ENCODE assay signal across 3 cellular contexts in the genomic region with DNA sequence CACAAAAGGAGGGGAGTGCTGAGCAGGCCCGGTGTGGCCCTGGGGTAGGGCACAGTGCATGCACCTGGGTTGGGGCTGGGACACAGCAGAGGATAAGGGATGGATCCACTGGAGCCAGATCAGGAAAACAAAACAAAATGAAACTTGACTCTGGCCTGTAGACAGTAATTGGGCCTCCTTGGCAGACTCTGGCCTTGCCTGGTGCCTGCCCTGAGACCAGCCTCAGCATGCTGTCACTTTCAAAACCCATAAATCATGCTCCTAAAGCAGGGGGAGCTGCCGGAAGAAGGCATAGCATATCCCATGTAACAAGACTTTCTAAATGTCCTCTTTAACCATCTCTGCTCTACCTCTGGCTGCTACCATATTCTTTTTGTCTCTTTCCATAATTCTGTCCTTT.
A peak's percentile ranks its signal among the peaks of the same experiment; 100 is the strongest.
TF ChIP-seq lines count a peak whose summit lies in the region.

No MANE protein-coding gene starts in this region.

TF ChIP-seq in SK-N-SH treated with all-trans-retinoic acid at 6 μM for 48 hours, 23 proteins besides CTCF, POLR2A, EP300 and RAD21:
- TF ChIP-seq, protein P1, sequence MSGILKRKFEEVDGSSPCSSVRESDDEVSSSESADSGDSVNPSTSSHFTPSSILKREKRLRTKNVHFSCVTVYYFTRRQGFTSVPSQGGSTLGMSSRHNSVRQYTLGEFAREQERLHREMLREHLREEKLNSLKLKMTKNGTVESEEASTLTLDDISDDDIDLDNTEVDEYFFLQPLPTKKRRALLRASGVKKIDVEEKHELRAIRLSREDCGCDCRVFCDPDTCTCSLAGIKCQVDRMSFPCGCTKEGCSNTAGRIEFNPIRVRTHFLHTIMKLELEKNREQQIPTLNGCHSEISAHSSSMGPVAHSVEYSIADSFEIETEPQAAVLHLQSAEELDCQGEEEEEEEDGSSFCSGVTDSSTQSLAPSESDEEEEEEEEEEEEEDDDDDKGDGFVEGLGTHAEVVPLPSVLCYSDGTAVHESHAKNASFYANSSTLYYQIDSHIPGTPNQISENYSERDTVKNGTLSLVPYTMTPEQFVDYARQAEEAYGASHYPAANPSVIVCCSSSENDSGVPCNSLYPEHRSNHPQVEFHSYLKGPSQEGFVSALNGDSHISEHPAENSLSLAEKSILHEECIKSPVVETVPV (CRISPR knock-in tag; IDR thresholded peaks at IDR 0.05): no peak
- no peak for TF ChIP-seq ZNF70 (CRISPR knock-in tag; IDR thresholded peaks at IDR 0.05)
- TF ChIP-seq SNAI2 (CRISPR knock-in tag; IDR thresholded peaks at IDR 0.05): no peak

TF ChIP-seq in SK-N-SH, 30 proteins besides CTCF, POLR2A, EP300 and RAD21 (continued from another document):
- TF ChIP-seq, protein P2, sequence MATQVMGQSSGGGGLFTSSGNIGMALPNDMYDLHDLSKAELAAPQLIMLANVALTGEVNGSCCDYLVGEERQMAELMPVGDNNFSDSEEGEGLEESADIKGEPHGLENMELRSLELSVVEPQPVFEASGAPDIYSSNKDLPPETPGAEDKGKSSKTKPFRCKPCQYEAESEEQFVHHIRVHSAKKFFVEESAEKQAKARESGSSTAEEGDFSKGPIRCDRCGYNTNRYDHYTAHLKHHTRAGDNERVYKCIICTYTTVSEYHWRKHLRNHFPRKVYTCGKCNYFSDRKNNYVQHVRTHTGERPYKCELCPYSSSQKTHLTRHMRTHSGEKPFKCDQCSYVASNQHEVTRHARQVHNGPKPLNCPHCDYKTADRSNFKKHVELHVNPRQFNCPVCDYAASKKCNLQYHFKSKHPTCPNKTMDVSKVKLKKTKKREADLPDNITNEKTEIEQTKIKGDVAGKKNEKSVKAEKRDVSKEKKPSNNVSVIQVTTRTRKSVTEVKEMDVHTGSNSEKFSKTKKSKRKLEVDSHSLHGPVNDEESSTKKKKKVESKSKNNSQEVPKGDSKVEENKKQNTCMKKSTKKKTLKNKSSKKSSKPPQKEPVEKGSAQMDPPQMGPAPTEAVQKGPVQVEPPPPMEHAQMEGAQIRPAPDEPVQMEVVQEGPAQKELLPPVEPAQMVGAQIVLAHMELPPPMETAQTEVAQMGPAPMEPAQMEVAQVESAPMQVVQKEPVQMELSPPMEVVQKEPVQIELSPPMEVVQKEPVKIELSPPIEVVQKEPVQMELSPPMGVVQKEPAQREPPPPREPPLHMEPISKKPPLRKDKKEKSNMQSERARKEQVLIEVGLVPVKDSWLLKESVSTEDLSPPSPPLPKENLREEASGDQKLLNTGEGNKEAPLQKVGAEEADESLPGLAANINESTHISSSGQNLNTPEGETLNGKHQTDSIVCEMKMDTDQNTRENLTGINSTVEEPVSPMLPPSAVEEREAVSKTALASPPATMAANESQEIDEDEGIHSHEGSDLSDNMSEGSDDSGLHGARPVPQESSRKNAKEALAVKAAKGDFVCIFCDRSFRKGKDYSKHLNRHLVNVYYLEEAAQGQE (IDR thresholded peaks at IDR 0.05; ENCODE audit: low read depth, low read length): no peak
- TF ChIP-seq RCOR1 (IDR thresholded peaks at IDR 0.05; ENCODE audit: low read length) (no peak), RFX5 (IDR thresholded peaks at IDR 0.05; ENCODE audit: low read length) (no peak), GATA2 (CRISPR knock-in tag; IDR thresholded peaks at IDR 0.05) (no peak), RXRA (IDR thresholded peaks at IDR 0.05; ENCODE audit: borderline replicate concordance, low read depth) (no peak), FOXJ3 (CRISPR knock-in tag; IDR thresholded peaks at IDR 0.05) (no peak), CHD2 (IDR thresholded peaks at IDR 0.05; ENCODE audit: low read length, partially characterized antibody) (no peak), SMC3 (IDR thresholded peaks at IDR 0.05; ENCODE audit: low read depth, low read length) (no peak), SIN3A (IDR thresholded peaks at IDR 0.05; ENCODE audit: borderline replicate concordance, low read depth, low read length) (no peak), NRF1 (IDR thresholded peaks at IDR 0.05; ENCODE audit: low read depth, low read length) (no peak), MXI1 (IDR thresholded peaks at IDR 0.05; ENCODE audit: low read depth, low read length) (no peak), NFIC (IDR thresholded peaks at IDR 0.05; ENCODE audit: borderline replicate concordance) (no peak), FOSL2 (IDR thresholded peaks at IDR 0.05; ENCODE audit: borderline replicate concordance, low read depth) (no peak)
- TF ChIP-seq, protein P3, sequence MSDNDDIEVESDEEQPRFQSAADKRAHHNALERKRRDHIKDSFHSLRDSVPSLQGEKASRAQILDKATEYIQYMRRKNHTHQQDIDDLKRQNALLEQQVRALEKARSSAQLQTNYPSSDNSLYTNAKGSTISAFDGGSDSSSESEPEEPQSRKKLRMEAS (IDR thresholded peaks at IDR 0.05; ENCODE audit: low read depth): no peak
- TF ChIP-seq, protein P4, sequence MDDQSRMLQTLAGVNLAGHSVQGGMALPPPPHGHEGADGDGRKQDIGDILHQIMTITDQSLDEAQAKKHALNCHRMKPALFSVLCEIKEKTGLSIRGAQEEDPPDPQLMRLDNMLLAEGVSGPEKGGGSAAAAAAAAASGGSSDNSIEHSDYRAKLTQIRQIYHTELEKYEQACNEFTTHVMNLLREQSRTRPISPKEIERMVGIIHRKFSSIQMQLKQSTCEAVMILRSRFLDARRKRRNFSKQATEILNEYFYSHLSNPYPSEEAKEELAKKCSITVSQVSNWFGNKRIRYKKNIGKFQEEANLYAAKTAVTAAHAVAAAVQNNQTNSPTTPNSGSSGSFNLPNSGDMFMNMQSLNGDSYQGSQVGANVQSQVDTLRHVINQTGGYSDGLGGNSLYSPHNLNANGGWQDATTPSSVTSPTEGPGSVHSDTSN (IDR thresholded peaks at IDR 0.05): no peak
- TF ChIP-seq, protein P5, sequence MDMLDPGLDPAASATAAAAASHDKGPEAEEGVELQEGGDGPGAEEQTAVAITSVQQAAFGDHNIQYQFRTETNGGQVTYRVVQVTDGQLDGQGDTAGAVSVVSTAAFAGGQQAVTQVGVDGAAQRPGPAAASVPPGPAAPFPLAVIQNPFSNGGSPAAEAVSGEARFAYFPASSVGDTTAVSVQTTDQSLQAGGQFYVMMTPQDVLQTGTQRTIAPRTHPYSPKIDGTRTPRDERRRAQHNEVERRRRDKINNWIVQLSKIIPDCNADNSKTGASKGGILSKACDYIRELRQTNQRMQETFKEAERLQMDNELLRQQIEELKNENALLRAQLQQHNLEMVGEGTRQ (IDR thresholded peaks at IDR 0.05; ENCODE audit: borderline replicate concordance, low read depth, low read length): no peak
- TF ChIP-seq, protein P6, sequence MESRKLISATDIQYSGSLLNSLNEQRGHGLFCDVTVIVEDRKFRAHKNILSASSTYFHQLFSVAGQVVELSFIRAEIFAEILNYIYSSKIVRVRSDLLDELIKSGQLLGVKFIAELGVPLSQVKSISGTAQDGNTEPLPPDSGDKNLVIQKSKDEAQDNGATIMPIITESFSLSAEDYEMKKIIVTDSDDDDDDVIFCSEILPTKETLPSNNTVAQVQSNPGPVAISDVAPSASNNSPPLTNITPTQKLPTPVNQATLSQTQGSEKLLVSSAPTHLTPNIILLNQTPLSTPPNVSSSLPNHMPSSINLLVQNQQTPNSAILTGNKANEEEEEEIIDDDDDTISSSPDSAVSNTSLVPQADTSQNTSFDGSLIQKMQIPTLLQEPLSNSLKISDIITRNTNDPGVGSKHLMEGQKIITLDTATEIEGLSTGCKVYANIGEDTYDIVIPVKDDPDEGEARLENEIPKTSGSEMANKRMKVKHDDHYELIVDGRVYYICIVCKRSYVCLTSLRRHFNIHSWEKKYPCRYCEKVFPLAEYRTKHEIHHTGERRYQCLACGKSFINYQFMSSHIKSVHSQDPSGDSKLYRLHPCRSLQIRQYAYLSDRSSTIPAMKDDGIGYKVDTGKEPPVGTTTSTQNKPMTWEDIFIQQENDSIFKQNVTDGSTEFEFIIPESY (IDR thresholded peaks at IDR 0.05; ENCODE audit: borderline replicate concordance, low read depth): no peak

TF ChIP-seq in K562, 482 proteins besides CTCF, POLR2A, EP300 and RAD21 (continued from another document):
- TF ChIP-seq IFI16 (CRISPR knock-in tag; IDR thresholded peaks at IDR 0.05) (no peak), DACH1 (IDR thresholded peaks at IDR 0.05; ENCODE audit: partially characterized antibody) (no peak), ZNF75A (CRISPR knock-in tag; IDR thresholded peaks at IDR 0.05) (no peak), MTA2 (IDR thresholded peaks at IDR 0.05; ENCODE audit: low read depth) (no peak), TAF9B (IDR thresholded peaks at IDR 0.05; ENCODE audit: partially characterized antibody) (no peak), TEAD1 (CRISPR knock-in tag; IDR thresholded peaks at IDR 0.05) (no peak), ZNF232 (CRISPR knock-in tag; IDR thresholded peaks at IDR 0.05) (no peak), CEBPB (tag; IDR thresholded peaks at IDR 0.05) (no peak), ZNF764 (CRISPR knock-in tag; IDR thresholded peaks at IDR 0.05; ENCODE audit: low read depth) (no peak), SMARCB1 (IDR thresholded peaks at IDR 0.05; ENCODE audit: insufficient read length, low read depth) (no peak), MEIS2 (IDR thresholded peaks at IDR 0.05; ENCODE audit: partially characterized antibody) (peak; percentile 74)
- TF ChIP-seq, protein P7, sequence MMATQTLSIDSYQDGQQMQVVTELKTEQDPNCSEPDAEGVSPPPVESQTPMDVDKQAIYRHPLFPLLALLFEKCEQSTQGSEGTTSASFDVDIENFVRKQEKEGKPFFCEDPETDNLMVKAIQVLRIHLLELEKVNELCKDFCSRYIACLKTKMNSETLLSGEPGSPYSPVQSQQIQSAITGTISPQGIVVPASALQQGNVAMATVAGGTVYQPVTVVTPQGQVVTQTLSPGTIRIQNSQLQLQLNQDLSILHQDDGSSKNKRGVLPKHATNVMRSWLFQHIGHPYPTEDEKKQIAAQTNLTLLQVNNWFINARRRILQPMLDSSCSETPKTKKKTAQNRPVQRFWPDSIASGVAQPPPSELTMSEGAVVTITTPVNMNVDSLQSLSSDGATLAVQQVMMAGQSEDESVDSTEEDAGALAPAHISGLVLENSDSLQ (IDR thresholded peaks at IDR 0.05): peak; percentile 75
- TF ChIP-seq, protein P8, sequence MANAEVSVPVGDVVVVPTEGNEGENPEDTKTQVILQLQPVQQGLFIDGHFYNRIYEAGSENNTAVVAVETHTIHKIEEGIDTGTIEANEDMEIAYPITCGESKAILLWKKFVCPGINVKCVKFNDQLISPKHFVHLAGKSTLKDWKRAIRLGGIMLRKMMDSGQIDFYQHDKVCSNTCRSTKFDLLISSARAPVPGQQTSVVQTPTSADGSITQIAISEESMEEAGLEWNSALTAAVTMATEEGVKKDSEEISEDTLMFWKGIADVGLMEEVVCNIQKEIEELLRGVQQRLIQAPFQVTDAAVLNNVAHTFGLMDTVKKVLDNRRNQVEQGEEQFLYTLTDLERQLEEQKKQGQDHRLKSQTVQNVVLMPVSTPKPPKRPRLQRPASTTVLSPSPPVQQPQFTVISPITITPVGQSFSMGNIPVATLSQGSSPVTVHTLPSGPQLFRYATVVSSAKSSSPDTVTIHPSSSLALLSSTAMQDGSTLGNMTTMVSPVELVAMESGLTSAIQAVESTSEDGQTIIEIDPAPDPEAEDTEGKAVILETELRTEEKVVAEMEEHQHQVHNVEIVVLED (CRISPR knock-in tag; IDR thresholded peaks at IDR 0.05): no peak
- TF ChIP-seq, protein P9, sequence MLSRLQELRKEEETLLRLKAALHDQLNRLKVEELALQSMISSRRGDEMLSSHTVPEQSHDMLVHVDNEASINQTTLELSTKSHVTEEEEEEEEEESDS (CRISPR knock-in tag; IDR thresholded peaks at IDR 0.05): no peak
